ENCODE assay signal across 14 cellular contexts in genomic region chr11:12190511-12190910, GRCh38.
DNase-seq lines count a peak whose midpoint lies in the region; ATAC-seq and TF ChIP-seq lines count a peak whose summit lies in the region.
"Had no signal": no experiment of that assay in that cellular context is flagged by ENCODE, and none has a peak within 500 bp of the region (broad histone marks: within the 10 kb centered on the region; RNA-seq: fewer than 3 reads in every experiment).

No MANE protein-coding gene starts in this region.

- peak overlapping the region; percentile 52 for H3K4me3 Mint-ChIP-seq in activated CD4-positive, alpha-beta T cell treated with anti-CD3 and anti-CD28 coated beads for 36 hours
- H3K4me3 Mint-ChIP-seq in CD4-positive, CD25-positive, alpha-beta regulatory T cell = peak overlapping the region; percentile 43 to 70 (median 53)
- H3K4me3 Mint-ChIP-seq in activated CD4-positive, alpha-beta memory T cell treated with anti-CD3 and anti-CD28 coated beads for 36 hours = peak overlapping the region; percentile 30
- no peak overlapping the region for H3K4me3 Mint-ChIP-seq in osteocyte (ENCODE audit: unreplicated experiment)

- no peak for ATAC-seq in activated CD4-positive, alpha-beta T cell treated with anti-CD3 and anti-CD28 coated beads for 36 hours
- ATAC-seq in CD4-positive, CD25-positive, alpha-beta regulatory T cell (ENCODE audit: low read depth in 2 of 2) = no peak
- ATAC-seq: PC-3 had no signal

- intact Hi-C loops in activated CD4-positive, alpha-beta T cell treated with anti-CD3 and anti-CD28 coated beads for 36 hours (cut with DNase I, micrococcal nuclease) = loop anchor here (1.0 to 10.0 kb wide), 5 partner anchors 16 to 346 kb away; partner anchors contain the start of gene USP47 (in 1 of the 2)
- intact Hi-C loops in activated CD4-positive, alpha-beta memory T cell treated with anti-CD3 and anti-CD28 coated beads for 36 hours (cut with micrococcal nuclease) = loop anchor here (1.0 kb wide), 8 partner anchors 8 to 80 kb away; partner anchors contain the start of gene MICAL2
- intact Hi-C loops in dorsolateral prefrontal cortex (cut with DNase I) = no loop called here

- DNase-seq in activated CD4-positive, alpha-beta T cell treated with anti-CD3 and anti-CD28 coated beads for 36 hours = no peak
- DNase-seq in activated CD4-positive, alpha-beta T cell treated with anti-CD3 and anti-CD28 coated beads, Interleukin-2, amount 50 U/mL, for 4 hours = no peak
- DNase-seq in CD4-positive, CD25-positive, alpha-beta regulatory T cell = no peak
- no peak for DNase-seq in activated CD4-positive, alpha-beta memory T cell treated with anti-CD3 and anti-CD28 coated beads for 36 hours
- DNase-seq in epithelial cell of prostate (ENCODE audit: low read depth, low spot score) (no peak), GM19238 (ENCODE audit: insufficient read length, low spot score) (no peak), osteocyte (ENCODE audit: extremely low spot score, unreplicated experiment) (no peak), dorsolateral prefrontal cortex (no peak)
- DNase-seq: BE2C, NCI-H1694, NCI-H774, PC-3, sigmoid colon, SJCRH30 had no signal

- TF ChIP-seq CTCF in osteocyte (IDR thresholded peaks at IDR 0.05) (no peak), dorsolateral prefrontal cortex (IDR thresholded peaks at IDR 0.05 in 54 of 56, conservative IDR thresholded peaks at IDR 0.05 in 2 of 56; ENCODE audit: low read depth in 1 of 56, partially characterized antibody in 56 of 56) (no peak)

- POLR2A ChIA-PET in activated CD4-positive, alpha-beta T cell treated with anti-CD3 and anti-CD28 coated beads for 36 hours (lab: Charles Lee) = interaction anchor here (1.0 to 2.7 kb wide), 3 partner anchors 12 to 40 kb away, joined by 3 to 30 read pairs (median 6); no protein-coding TSS in a partner anchor
- POLR2A ChIA-PET in activated CD4-positive, alpha-beta memory T cell treated with anti-CD3 and anti-CD28 coated beads for 36 hours (lab: Charles Lee) = interaction anchor here (0.9 to 7.4 kb wide), 10 partner anchors 9 to 56 kb away, joined by 3 to 33 read pairs (median 10); no protein-coding TSS in a partner anchor

- peaks cover 5% of the 10 kb centered on the region for H3K36me3 Mint-ChIP-seq in activated CD4-positive, alpha-beta T cell treated with anti-CD3 and anti-CD28 coated beads for 36 hours (ENCODE audit: low read depth)
- H3K36me3 Mint-ChIP-seq in CD4-positive, CD25-positive, alpha-beta regulatory T cell = no peaks in the 10 kb centered on the region
- H3K36me3 Mint-ChIP-seq in activated CD4-positive, alpha-beta memory T cell treated with anti-CD3 and anti-CD28 coated beads for 36 hours = peaks cover 9% of the 10 kb centered on the region
- H3K36me3 Mint-ChIP-seq in osteocyte (ENCODE audit: unreplicated experiment) = no peaks in the 10 kb centered on the region

- H3K4me3 ChIP-seq in CD4-positive, CD25-positive, alpha-beta regulatory T cell (ENCODE audit: low read depth, low read length) = peak overlapping the region; percentile 61
- H3K4me3 ChIP-seq in dorsolateral prefrontal cortex = no peak overlapping the region
- H3K4me3 ChIP-seq: sigmoid colon, SJCRH30 had no signal

- H3K9me3 Mint-ChIP-seq in activated CD4-positive, alpha-beta T cell treated with anti-CD3 and anti-CD28 coated beads for 36 hours (ENCODE audit: low read depth) = no peaks in the 10 kb centered on the region
- H3K9me3 Mint-ChIP-seq in CD4-positive, CD25-positive, alpha-beta regulatory T cell = no peaks in the 10 kb centered on the region
- H3K9me3 Mint-ChIP-seq in activated CD4-positive, alpha-beta memory T cell treated with anti-CD3 and anti-CD28 coated beads for 36 hours = no peaks in the 10 kb centered on the region
- no peaks in the 10 kb centered on the region for H3K9me3 Mint-ChIP-seq in osteocyte (ENCODE audit: unreplicated experiment)

- no peaks in the 10 kb centered on the region for H3K9me3 ChIP-seq in CD4-positive, CD25-positive, alpha-beta regulatory T cell (ENCODE audit: control insufficient read depth in 2 of 2, low read length in 2 of 2)
- H3K9me3 ChIP-seq: BE2C, sigmoid colon, SJCRH30 had no signal

- H3K4me1 ChIP-seq in CD4-positive, CD25-positive, alpha-beta regulatory T cell (ENCODE audit: control insufficient read depth, insufficient read depth, low read length, poor library complexity, severe bottlenecking) = peaks cover 43% of the 10 kb centered on the region
- H3K4me1 ChIP-seq: BE2C had no signal

- H3K4me1 Mint-ChIP-seq in activated CD4-positive, alpha-beta T cell treated with anti-CD3 and anti-CD28 coated beads for 36 hours = peaks cover 76% of the 10 kb centered on the region
- H3K4me1 Mint-ChIP-seq in CD4-positive, CD25-positive, alpha-beta regulatory T cell = peaks cover 24 to 66% (median 36%) of the 10 kb centered on the region in 4 donors
- peaks cover 61% of the 10 kb centered on the region for H3K4me1 Mint-ChIP-seq in activated CD4-positive, alpha-beta memory T cell treated with anti-CD3 and anti-CD28 coated beads for 36 hours (ENCODE audit: low read depth)
- H3K4me1 Mint-ChIP-seq in osteocyte (ENCODE audit: unreplicated experiment) = peaks cover 16% of the 10 kb centered on the region

- H3K27me3 ChIP-seq in CD4-positive, CD25-positive, alpha-beta regulatory T cell (ENCODE audit: control insufficient read depth, insufficient read depth, low read length) = no peaks in the 10 kb centered on the region
- H3K27me3 ChIP-seq in dorsolateral prefrontal cortex = no peaks in the 10 kb centered on the region
- H3K27me3 ChIP-seq: BE2C, sigmoid colon, SJCRH30 had no signal

- H3K27ac Mint-ChIP-seq in activated CD4-positive, alpha-beta T cell treated with anti-CD3 and anti-CD28 coated beads for 36 hours = peak overlapping the region; percentile 94
- peak overlapping the region; percentile 21 to 91 (median 84) for H3K27ac Mint-ChIP-seq in CD4-positive, CD25-positive, alpha-beta regulatory T cell
- peak overlapping the region; percentile 89 for H3K27ac Mint-ChIP-seq in activated CD4-positive, alpha-beta memory T cell treated with anti-CD3 and anti-CD28 coated beads for 36 hours
- H3K27ac Mint-ChIP-seq in osteocyte (ENCODE audit: unreplicated experiment) = no peak overlapping the region

- H3K27ac ChIP-seq in CD4-positive, CD25-positive, alpha-beta regulatory T cell (ENCODE audit: insufficient read depth, low read length, poor library complexity, severe bottlenecking) = peak overlapping the region; percentile 14
- H3K27ac ChIP-seq in epithelial cell of prostate (peak overlapping the region; percentile 100), dorsolateral prefrontal cortex (no peak overlapping the region)
- H3K27ac ChIP-seq: sigmoid colon, SJCRH30 had no signal

- H3K36me3 ChIP-seq in CD4-positive, CD25-positive, alpha-beta regulatory T cell (ENCODE audit: control insufficient read depth, insufficient read depth, low read length) = no peaks in the 10 kb centered on the region
- H3K36me3 ChIP-seq: BE2C, SJCRH30 had no signal

- CTCF ChIA-PET in activated CD4-positive, alpha-beta T cell treated with anti-CD3 and anti-CD28 coated beads for 36 hours (lab: Charles Lee) = interaction anchor here (0.6 to 3.0 kb wide), 11 partner anchors 9 to 46 kb away, joined by 3 to 18 read pairs (median 4); no protein-coding TSS in a partner anchor
- CTCF ChIA-PET in activated CD4-positive, alpha-beta memory T cell treated with anti-CD3 and anti-CD28 coated beads for 36 hours (lab: Charles Lee) = interaction anchor here (1.0 to 2.7 kb wide), 9 partner anchors 9 to 56 kb away, joined by 3 to 14 read pairs (median 9); no protein-coding TSS in a partner anchor

- no peaks in the 10 kb centered on the region for H3K27me3 Mint-ChIP-seq in activated CD4-positive, alpha-beta T cell treated with anti-CD3 and anti-CD28 coated beads for 36 hours
- no peaks in the 10 kb centered on the region for H3K27me3 Mint-ChIP-seq in CD4-positive, CD25-positive, alpha-beta regulatory T cell
- H3K27me3 Mint-ChIP-seq in activated CD4-positive, alpha-beta memory T cell treated with anti-CD3 and anti-CD28 coated beads for 36 hours = no peaks in the 10 kb centered on the region
- H3K27me3 Mint-ChIP-seq in osteocyte (ENCODE audit: unreplicated experiment) = no peaks in the 10 kb centered on the region

Comparison
In these comparisons a context has a peak if more than half of its experiments do, and no peak if none do; other contexts are left out.
1. H3K27ac ChIP-seq: peak in CD4-positive, CD25-positive, alpha-beta regulatory T cell (single experiment) and epithelial cell of prostate (single experiment); none in dorsolateral prefrontal cortex (0 of 59).
2. intact Hi-C loops: an anchor here in activated CD4-positive, alpha-beta T cell treated with anti-CD3 and anti-CD28 coated beads for 36 hours (1.0 to 10.0 kb wide) and activated CD4-positive, alpha-beta memory T cell treated with anti-CD3 and anti-CD28 coated beads for 36 hours (1.0 kb wide); none called in dorsolateral prefrontal cortex.